ENCODE assay signal across 30 cellular contexts in genomic region chr9:123735376-123735775, GRCh38.
"Had no signal": no experiment of that assay in that cellular context is flagged by ENCODE, and none has a peak within 500 bp of the region (broad histone marks: within the 10 kb centered on the region; RNA-seq: fewer than 3 reads in every experiment).

No MANE protein-coding gene starts in this region.

- DNase-seq: activated B cell treated with CpG ODN at 0.5 μM for 24 hours; activated CD4-positive, alpha-beta T cell treated with anti-CD3 and anti-CD28 coated beads for 48 hours; activated CD4-positive, alpha-beta T cell treated with anti-CD3 and anti-CD28 coated beads, Interleukin-2, amount 50 U/mL, for 1 hour; activated CD4-positive, alpha-beta T cell treated with anti-CD3 and anti-CD28 coated beads, Interleukin-2, amount 50 U/mL, for 48 hours; activated CD8-positive, alpha-beta memory T cell treated with anti-CD3 and anti-CD28 coated beads for 24 hours; activated CD8-positive, alpha-beta T cell treated with anti-CD3 and anti-CD28 coated beads for 36 hours; activated effector memory CD4-positive, alpha-beta T cell treated with Interleukin-2 at 50 U/mL for 16 hours; activated gamma-delta T cell treated with Interleukin-2 at 50 U/mL for 16 hours; activated naive CD4-positive, alpha-beta T cell treated with anti-CD3 and anti-CD28 coated beads, Interleukin-2, amount 50 U/mL, for 16 hours; activated naive CD4-positive, alpha-beta T cell treated with Interleukin-2 at 50 U/mL for 16 hours; activated T-cell treated with anti-CD3 and anti-CD28 coated beads, Interleukin-2, amount 50 U/mL, for 4 hours; amniotic stem cell; anterior cingulate cortex; brain microvascular endothelial cell; cortex of kidney; effector CD8-positive, alpha-beta T cell; esophagus squamous epithelium; foreskin melanocyte; head of caudate nucleus; T-helper 1 cell; T-helper 17 cell; T1000; WERI-Rb-1 had no signal

- H3K9me3 ChIP-seq: esophagus squamous epithelium, gastroesophageal sphincter had no signal

- H3K27me3 ChIP-seq: brain microvascular endothelial cell, esophagus squamous epithelium, gastroesophageal sphincter had no signal

- H3K4me1 ChIP-seq: esophagus squamous epithelium, gastroesophageal sphincter had no signal

- H3K9me3 Mint-ChIP-seq: activated T-helper 17 cell treated with anti-CD3 and anti-CD28 coated beads, Interleukin-2, amount 50 U/mL, for 72 hours; central memory CD8-positive, alpha-beta T cell had no signal

- H3K27me3 Mint-ChIP-seq: activated B cell treated with CpG ODN at 0.5 μM for 24 hours; activated CD8-positive, alpha-beta T cell treated with anti-CD3 and anti-CD28 coated beads for 36 hours; activated naive CD8-positive, alpha-beta T cell; activated T-helper 17 cell treated with anti-CD3 and anti-CD28 coated beads, Interleukin-2, amount 50 U/mL, for 72 hours; central memory CD8-positive, alpha-beta T cell; T-helper 17 cell had no signal

- H3K4me3 ChIP-seq: esophagus squamous epithelium, gastroesophageal sphincter had no signal

- H3K4me1 Mint-ChIP-seq: activated T-helper 17 cell treated with anti-CD3 and anti-CD28 coated beads, Interleukin-2, amount 50 U/mL, for 72 hours; central memory CD8-positive, alpha-beta T cell; T-helper 17 cell had no signal

- H3K4me3 Mint-ChIP-seq: activated B cell treated with CpG ODN at 0.5 μM for 24 hours; activated CD8-positive, alpha-beta T cell treated with anti-CD3 and anti-CD28 coated beads for 36 hours; activated naive CD8-positive, alpha-beta T cell; activated T-cell treated with anti-CD3 and anti-CD28 coated beads, Interleukin-2, amount 50 U/mL, for 4 hours; activated T-helper 17 cell treated with anti-CD3 and anti-CD28 coated beads, Interleukin-2, amount 50 U/mL, for 72 hours; central memory CD8-positive, alpha-beta T cell; T-helper 17 cell; T-helper 2 cell treated with Interferon-gamma antibody and Interleukin-4, amounts not matched to agents 5 μg/mL and 100 μg/mL, for 36 hours had no signal

- H3K36me3 ChIP-seq: brain microvascular endothelial cell, esophagus squamous epithelium, gastroesophageal sphincter, WERI-Rb-1 had no signal

- H3K27ac ChIP-seq: brain microvascular endothelial cell, epithelial cell of prostate, esophagus squamous epithelium, gastroesophageal sphincter, WERI-Rb-1 had no signal

- ATAC-seq: activated CD4-positive, CD25-positive, alpha-beta regulatory T cell treated with anti-CD3 and anti-CD28 coated beads, Interleukin-2, amount 50 U/mL, for 24 hours; activated CD8-positive, alpha-beta T cell treated with anti-CD3 and anti-CD28 coated beads for 36 hours; activated T-cell treated with anti-CD3 and anti-CD28 coated beads, Interleukin-2, amount 50 U/mL, for 4 hours; activated T-helper 17 cell treated with anti-CD3 and anti-CD28 coated beads, Interleukin-2, amount 50 U/mL, for 72 hours; gastroesophageal sphincter; T-helper 17 cell had no signal

- H3K27ac Mint-ChIP-seq: activated B cell treated with CpG ODN at 0.5 μM for 24 hours; activated CD8-positive, alpha-beta T cell treated with anti-CD3 and anti-CD28 coated beads for 36 hours; activated naive CD8-positive, alpha-beta T cell; activated T-helper 17 cell treated with anti-CD3 and anti-CD28 coated beads, Interleukin-2, amount 50 U/mL, for 72 hours; T-helper 17 cell; T-helper 2 cell treated with Interferon-gamma antibody and Interleukin-4, amounts not matched to agents 5 μg/mL and 100 μg/mL, for 36 hours had no signal
